In the genomic region with DNA sequence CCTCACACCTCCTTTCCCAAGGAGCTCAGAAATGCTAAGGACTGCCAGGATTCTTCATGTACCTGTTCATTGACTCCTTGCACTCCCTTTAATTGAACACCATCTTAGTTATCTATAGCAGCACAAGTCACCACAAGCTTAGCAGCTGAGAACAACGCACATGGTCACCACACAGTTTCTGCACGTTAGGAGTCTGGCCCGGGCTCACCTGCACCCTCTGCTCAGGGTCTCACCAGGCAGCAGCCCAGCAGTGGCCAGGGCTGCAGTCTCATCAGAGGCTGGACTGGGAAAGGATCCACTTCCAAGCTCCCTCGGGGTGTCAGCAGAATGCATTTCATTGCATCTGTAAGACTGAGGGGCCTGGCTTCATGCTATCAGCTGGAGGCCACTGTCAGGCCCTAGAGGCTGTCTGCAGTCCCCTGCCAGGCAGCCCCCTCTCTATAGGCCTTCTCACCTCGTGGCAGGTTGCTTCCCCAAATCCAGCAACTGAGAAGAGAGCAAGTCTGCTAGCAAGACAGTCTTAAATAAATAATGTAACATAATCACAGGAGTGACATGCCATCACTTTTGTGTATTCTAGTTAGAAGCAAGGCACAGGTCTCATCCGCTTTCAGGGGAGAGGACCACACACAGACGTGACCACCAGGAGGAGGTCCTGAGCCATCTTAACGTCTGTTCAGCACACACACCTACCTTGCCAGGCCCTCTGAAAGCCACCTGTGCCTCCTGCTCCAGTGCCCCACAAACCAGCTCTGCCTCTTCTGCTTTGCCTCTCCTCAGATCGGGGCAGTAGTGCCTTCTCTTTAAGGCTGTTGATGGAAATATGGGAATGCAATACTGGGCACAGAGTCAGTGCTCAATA, we compare ENCODE assay signal across 1 cellular context.
TF ChIP-seq lines count a peak whose summit lies in the region.

No MANE protein-coding gene starts in this region.

TF ChIP-seq in WTC11, 78 proteins besides CTCF, POLR2A, EP300 and RAD21 (continued from another document):
- TF ChIP-seq, protein P1, sequence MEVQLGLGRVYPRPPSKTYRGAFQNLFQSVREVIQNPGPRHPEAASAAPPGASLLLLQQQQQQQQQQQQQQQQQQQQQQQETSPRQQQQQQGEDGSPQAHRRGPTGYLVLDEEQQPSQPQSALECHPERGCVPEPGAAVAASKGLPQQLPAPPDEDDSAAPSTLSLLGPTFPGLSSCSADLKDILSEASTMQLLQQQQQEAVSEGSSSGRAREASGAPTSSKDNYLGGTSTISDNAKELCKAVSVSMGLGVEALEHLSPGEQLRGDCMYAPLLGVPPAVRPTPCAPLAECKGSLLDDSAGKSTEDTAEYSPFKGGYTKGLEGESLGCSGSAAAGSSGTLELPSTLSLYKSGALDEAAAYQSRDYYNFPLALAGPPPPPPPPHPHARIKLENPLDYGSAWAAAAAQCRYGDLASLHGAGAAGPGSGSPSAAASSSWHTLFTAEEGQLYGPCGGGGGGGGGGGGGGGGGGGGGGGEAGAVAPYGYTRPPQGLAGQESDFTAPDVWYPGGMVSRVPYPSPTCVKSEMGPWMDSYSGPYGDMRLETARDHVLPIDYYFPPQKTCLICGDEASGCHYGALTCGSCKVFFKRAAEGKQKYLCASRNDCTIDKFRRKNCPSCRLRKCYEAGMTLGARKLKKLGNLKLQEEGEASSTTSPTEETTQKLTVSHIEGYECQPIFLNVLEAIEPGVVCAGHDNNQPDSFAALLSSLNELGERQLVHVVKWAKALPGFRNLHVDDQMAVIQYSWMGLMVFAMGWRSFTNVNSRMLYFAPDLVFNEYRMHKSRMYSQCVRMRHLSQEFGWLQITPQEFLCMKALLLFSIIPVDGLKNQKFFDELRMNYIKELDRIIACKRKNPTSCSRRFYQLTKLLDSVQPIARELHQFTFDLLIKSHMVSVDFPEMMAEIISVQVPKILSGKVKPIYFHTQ (CRISPR knock-in tag; IDR thresholded peaks at IDR 0.05) = no peak
- no peak for TF ChIP-seq RORB (CRISPR knock-in tag; IDR thresholded peaks at IDR 0.05)
- no peak for TF ChIP-seq FOXK1 (CRISPR knock-in tag; IDR thresholded peaks at IDR 0.05)
- TF ChIP-seq GABPB1 (CRISPR knock-in tag; IDR thresholded peaks at IDR 0.05) = no peak
- no peak for TF ChIP-seq TEAD1 (CRISPR knock-in tag; IDR thresholded peaks at IDR 0.05)
- TF ChIP-seq MXD4 (CRISPR knock-in tag; IDR thresholded peaks at IDR 0.05; ENCODE audit: borderline replicate concordance) = no peak
TF ChIP-seq in WTC11: peak in this region for 0.
